ENCODE assay signal across 9 cellular contexts in genomic region chr19:11989112-11989456, GRCh38. TPM values are rescaled to one million over a fixed set of nuclear protein-coding genes. Genes with fewer than 3 reads are reported as not detected.
DNase-seq lines count a peak whose midpoint lies in the region; ATAC-seq and TF ChIP-seq lines count a peak whose summit lies in the region.
"Had no signal": no experiment of that assay in that cellular context is flagged by ENCODE, and none has a peak within 500 bp of the region (broad histone marks: within the 10 kb centered on the region; RNA-seq: fewer than 3 reads in every experiment).

No MANE protein-coding gene starts in this region.

- 90% methylated on average over 9 of the region's 9 CpGs for WGBS in HUES64

- H3K36me3 ChIP-seq in HUES64 (ENCODE audit: insufficient read depth, low read length) = peaks cover 15% of the 10 kb centered on the region

- H3K9me3 Mint-ChIP-seq in MCF 10A (ENCODE audit: unreplicated experiment) (peaks cover 13% of the 10 kb centered on the region), natural killer cell (no peaks in the 10 kb centered on the region)

- peak overlapping the region; percentile 88 for H3K4me3 ChIP-seq in HUES64 (ENCODE audit: low read length)

- ATAC-seq in natural killer cell = no peak
- ATAC-seq in GM18861 (IDR thresholded peaks at IDR 0.05; ENCODE audit: unreplicated experiment) = no peak
- no peak for ATAC-seq in GM21737 (IDR thresholded peaks at IDR 0.05; ENCODE audit: unreplicated experiment)

- BruUV-seq in MCF 10A (replicated peaks; lab: Mats Ljungman, UMichigan) = no TSS peak

- H3K9me3 ChIP-seq in HUES64 (ENCODE audit: insufficient read depth, low read depth, low read length) = no peaks in the 10 kb centered on the region

- H3K36me3 Mint-ChIP-seq in MCF 10A (ENCODE audit: insufficient read depth, unreplicated experiment) (no peaks in the 10 kb centered on the region), natural killer cell (no peaks in the 10 kb centered on the region)

- H3K27me3 Mint-ChIP-seq in MCF 10A (ENCODE audit: insufficient read depth, unreplicated experiment) (no peaks in the 10 kb centered on the region), natural killer cell (ENCODE audit: low read depth in 2 of 2) (no peaks in the 10 kb centered on the region)

- POLR2A ChIA-PET in MCF 10A (lab: Yijun Ruan, JAX) = interaction anchor here (1.0 to 4.9 kb wide), 6 partner anchors 64 to 562 kb away, joined by 3 to 67 read pairs (median 4); partner anchors contain the start of genes ZNF20 and ZNF700

- H3K27me3 ChIP-seq in HUES64 (ENCODE audit: insufficient read depth, low read length) = no peaks in the 10 kb centered on the region

- H3K4me1 ChIP-seq in HUES64 (ENCODE audit: insufficient read depth, low read length) = 0 out of 2 replicates have a peak, but pooled peaks cover 4% of the 10 kb centered on the region
- H3K4me1 ChIP-seq: Caco-2 had no signal

- DNase-seq in MCF 10A (ENCODE audit: unreplicated experiment) (no peak), natural killer cell (no peak), Kasumi-1 (lab: John Stamatoyannopoulos, UW) (no peak), amniotic stem cell (lab: John Stamatoyannopoulos, UW) (no peak)

- H3K9ac ChIP-seq in HUES64 (ENCODE audit: low read depth, low read length) = no peak overlapping the region

- CTCF ChIA-PET in MCF 10A (lab: Yijun Ruan, JAX) = interaction anchor here (0.6 to 9.4 kb wide), 26 partner anchors 8 to 343 kb away, joined by 3 to 142 read pairs (median 4); partner anchors contain the start of genes ZNF440, ZNF491 and ZNF700

- peak overlapping the region; percentile 77; the same call in 1 of the 2 replicates for H3K27ac ChIP-seq in 22Rv1
- no peak overlapping the region for H3K27ac ChIP-seq in HUES64 (ENCODE audit: low read depth, low read length)

- peak overlapping the region; percentile 80 for H3K4me3 Mint-ChIP-seq in MCF 10A (ENCODE audit: unreplicated experiment)
- H3K4me3 Mint-ChIP-seq in natural killer cell = peak overlapping the region; percentile 97

- TF ChIP-seq CTCF in 22Rv1 (IDR thresholded peaks at IDR 0.05) (peak; percentile 39), MCF 10A (IDR thresholded peaks at IDR 0.05; ENCODE audit: unreplicated experiment) (no peak), natural killer cell (IDR thresholded peaks at IDR 0.05) (no peak)

- H3K27ac Mint-ChIP-seq in MCF 10A (ENCODE audit: low read depth, unreplicated experiment) = no peak overlapping the region
- peak overlapping the region; percentile 94 to 95 for H3K27ac Mint-ChIP-seq in natural killer cell

- no peaks in the 10 kb centered on the region for H3K4me1 Mint-ChIP-seq in MCF 10A (ENCODE audit: insufficient read depth, unreplicated experiment)
- H3K4me1 Mint-ChIP-seq in natural killer cell = peaks cover 36 to 38% of the 10 kb centered on the region in 2 donors

- intact Hi-C loops in MCF 10A (cut with micrococcal nuclease) = loop anchor here (1.0 to 5.0 kb wide), 3 partner anchors 177 to 332 kb away; partner anchors contain the start of gene ZNF440
- intact Hi-C loops in natural killer cell (cut with micrococcal nuclease) = loop anchor here (2.0 kb wide), 2 partner anchors 108 to 192 kb away; no protein-coding TSS in a partner anchor

RNA-seq across cellular contexts. Expression of gene ZNF763, which starts 24.2 kb away (rescaled TPM):
- 0.85 TPM for polyA plus RNA-seq in HUES64 (2013, experiment 1 of 2)
- 1.0 TPM for polyA plus RNA-seq in HUES64 (2013, experiment 2 of 2)
- 0.23 and 0.25 TPM in 2 replicates for total RNA-seq in MCF 10A (2022)
- 1 to 10 TPM; 4.8 to 7.7 (median 5.8) TPM for total RNA-seq in natural killer cell

RNA-seq across cellular contexts. Expression of gene ZNF433, which starts 46.4 kb away (rescaled TPM):
- polyA plus RNA-seq in HUES64 (2013, experiment 1 of 2) = 1.4 TPM
- 2.2 TPM for polyA plus RNA-seq in HUES64 (2013, experiment 2 of 2)
- 1.3 and 1.6 TPM in 2 replicates for total RNA-seq in MCF 10A (2022)
- 1 to 10 TPM; 3.4 to 9.0 (median 3.9) TPM for total RNA-seq in natural killer cell
